In genomic region chr1:43367026-43367903, GRCh38 we compare ENCODE assay signal across 8 cellular contexts. TPM values are rescaled to one million over a fixed set of nuclear protein-coding genes. Genes with fewer than 3 reads are reported as not detected.
DNase-seq lines count a peak whose midpoint lies in the region; ATAC-seq and TF ChIP-seq lines count a peak whose summit lies in the region.

No MANE protein-coding gene starts in this region.

- H3K27ac ChIP-seq in SJSA1 = peak overlapping the region; percentile 96

- peak; percentile 33 to 48 for DNase-seq in activated CD4-positive, alpha-beta T cell treated with anti-CD3 and anti-CD28 coated beads for 24 hours (ENCODE audit: low read depth in 2 of 2)
- DNase-seq in activated CD4-positive, alpha-beta T cell treated with anti-CD3 and anti-CD28 coated beads for 1 hour = no peak
- DNase-seq in SJSA1 (ENCODE audit: low read depth in 1 of 2, low spot score in 2 of 2) = peak in 1 of 2 experiments; percentile 42
- no peak for DNase-seq in astrocyte of the spinal cord (ENCODE audit: low read depth, low spot score)
- peak; percentile 48 for DNase-seq in iPS-NIHi7 (ENCODE audit: extremely low spot score)
- DNase-seq in stimulated activated CD4-positive, alpha-beta T cell treated with anti-CD3 and anti-CD28 coated beads, Interleukin-1b, Interleukin-23, amount 100 ng/mL, for 48 hours = peak; percentile 39
- DNase-seq in posterior vena cava (ENCODE audit: low spot score) = no peak

- ATAC-seq in HG03025 (IDR thresholded peaks at IDR 0.05; ENCODE audit: low FRiP score, unreplicated experiment) = peak; percentile 39

- no peak for TF ChIP-seq CTCF in astrocyte of the spinal cord (IDR thresholded peaks at IDR 0.05; ENCODE audit: low read depth, low read length)

- intact Hi-C loops in posterior vena cava (cut with DNase I) = no loop called here

- H3K4me3 ChIP-seq in SJSA1 (peak overlapping the region; percentile 70), astrocyte of the spinal cord (ENCODE audit: low read depth, low read length) (peak overlapping the region; percentile 81)

- in situ Hi-C loops in astrocyte of the spinal cord (cut with HindIII; ENCODE audit: low sequenced_read_pairs) = no loop called here

- peaks cover 64% of the 10 kb centered on the region for H3K36me3 ChIP-seq in SJSA1

- H3K27me3 ChIP-seq in SJSA1 (replicated peaks) = no peaks in the 10 kb centered on the region

- peaks cover 28% of the 10 kb centered on the region for H3K4me1 ChIP-seq in SJSA1 (replicated peaks)

- no peaks in the 10 kb centered on the region for H3K9me3 ChIP-seq in SJSA1 (replicated peaks)

RNA-seq across cellular contexts. Expression of gene ELOVL1, which starts 0.5 kb away (rescaled TPM):
- total RNA-seq in SJSA1 (2014; rRNA removed; shearing (Covaris generic)) = 69.5 and 115 TPM in 2 replicates
- 10 to 100 TPM; 58.2 to 64.6 TPM for total RNA-seq in posterior vena cava

RNA-seq across cellular contexts. Expression of gene CDC20, which starts 8.5 kb away (rescaled TPM):
- total RNA-seq in SJSA1 (2014; rRNA removed; shearing (Covaris generic)) = 194 and 257 TPM in 2 replicates
- total RNA-seq in posterior vena cava = 1 to 10 TPM in 1 of 2 donors, under 1 TPM in 1; 0.95 to 1.0 TPM

RNA-seq across cellular contexts. Expression of gene MED8, which starts 22.3 kb away (rescaled TPM):
- total RNA-seq in SJSA1 (2014; rRNA removed; shearing (Covaris generic)) = 60.7 and 67.8 TPM in 2 replicates
- 10 to 100 TPM; 27.0 to 30.5 TPM for total RNA-seq in posterior vena cava

RNA-seq across cellular contexts. Expression of gene SZT2, which starts 22.4 kb away (rescaled TPM):
- 15.6 and 19.8 TPM in 2 replicates for total RNA-seq in SJSA1 (2014; rRNA removed; shearing (Covaris generic))
- 10 to 100 TPM; 43.3 to 45.8 TPM for total RNA-seq in posterior vena cava

RNA-seq across cellular contexts. Expression of gene MPL, which starts 29.6 kb away (rescaled TPM):
- total RNA-seq in SJSA1 (2014; rRNA removed; shearing (Covaris generic)) = not detected in 2 replicates
- under 1 TPM in 1 of 2 donors, not detected in 1; 0.90 TPM for total RNA-seq in posterior vena cava

Comparison
In these comparisons a context has a peak if more than half of its experiments do, and no peak if none do; other contexts are left out.
1. DNase-seq: peak in activated CD4-positive, alpha-beta T cell treated with anti-CD3 and anti-CD28 coated beads for 24 hours (2 of 2), iPS-NIHi7 (single experiment) and stimulated activated CD4-positive, alpha-beta T cell treated with anti-CD3 and anti-CD28 coated beads, Interleukin-1b, Interleukin-23, amount 100 ng/mL, for 48 hours (single experiment); none in activated CD4-positive, alpha-beta T cell treated with anti-CD3 and anti-CD28 coated beads for 1 hour (single experiment), astrocyte of the spinal cord (single experiment) and posterior vena cava (single experiment).
2. RNA of gene CDC20, which starts 8.5 kb away (total RNA-seq): 194 to 257 TPM in SJSA1; 0.95 to 1.0 TPM in posterior vena cava; every median in the first group is over 10 times any median in the second.